Comparison of ENCODE assay signal across 9 cellular contexts in the genomic region with DNA sequence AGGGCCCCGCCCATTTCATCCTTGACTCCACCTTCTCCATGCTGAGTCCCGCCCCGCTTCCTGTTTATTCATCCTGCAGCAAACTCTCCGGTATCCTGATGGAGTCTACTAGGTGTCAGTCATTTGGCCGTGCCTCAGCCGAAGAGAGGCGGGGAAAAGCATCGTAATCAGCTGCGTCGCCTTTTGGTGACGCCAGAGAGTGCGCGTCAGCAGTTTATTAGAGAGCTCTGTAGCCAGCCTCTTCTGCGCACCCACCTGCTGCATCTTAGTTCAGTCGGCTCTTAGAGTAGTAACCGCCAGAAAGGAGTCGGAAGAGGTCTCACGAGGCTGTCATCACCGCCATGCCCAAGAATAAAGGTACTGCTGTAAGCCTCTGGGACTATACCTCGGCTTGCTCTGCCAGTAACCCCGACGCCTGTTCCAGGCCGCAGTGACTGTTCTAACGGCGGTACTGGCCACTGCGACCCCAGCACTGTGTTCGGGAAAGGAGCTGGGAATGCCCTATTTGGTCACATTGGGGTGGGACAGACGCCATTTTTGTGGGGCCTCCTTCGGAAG. TPM values are rescaled to one million over a fixed set of nuclear protein-coding genes. Genes with fewer than 3 reads are reported as not detected.
DNase-seq lines count a peak whose midpoint lies in the region; ATAC-seq, FAIRE-seq and TF ChIP-seq lines count a peak whose summit lies in the region.
"Had no signal": no experiment of that assay in that cellular context is flagged by ENCODE, and none has a peak within 500 bp of the region (broad histone marks: within the 10 kb centered on the region; RNA-seq: fewer than 3 reads in every experiment).

A gene with protein sequence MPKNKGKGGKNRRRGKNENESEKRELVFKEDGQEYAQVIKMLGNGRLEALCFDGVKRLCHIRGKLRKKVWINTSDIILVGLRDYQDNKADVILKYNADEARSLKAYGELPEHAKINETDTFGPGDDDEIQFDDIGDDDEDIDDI (plus strand): TSS at position 246 of the 558 bp plus-strand sequence. CDS start 96 bp downstream, at position 342.

- peak within 1 kb of the TSS in 1 of 2 experiments; percentile 69 for H3K4ac ChIP-seq in mesenchymal stem cell (ENCODE audit: low read depth in 1 of 2, low read length in 2 of 2)

- H3K4me2 ChIP-seq in A549 (peak within 1 kb of the TSS; percentile 77), astrocyte (ENCODE audit: low read length) (peak within 1 kb of the TSS; percentile 93), mesenchymal stem cell (ENCODE audit: low read length, poor library complexity, severe bottlenecking) (peak within 1 kb of the TSS; percentile 50)

- H3K9me3 ChIP-seq in A549: no peaks in the 10 kb centered on the region
- no peaks in the 10 kb centered on the region for H3K9me3 ChIP-seq in NT2/D1 (ENCODE audit: insufficient read depth, low read length)
- H3K9me3 ChIP-seq in astrocyte (ENCODE audit: insufficient read depth, low read depth, low read length): no peaks in the 10 kb centered on the region
- H3K9me3 ChIP-seq in mesenchymal stem cell (ENCODE audit: control insufficient read depth, low read length): no peaks in the 10 kb centered on the region
- H3K9me3 ChIP-seq in thoracic aorta: no peaks in the 10 kb centered on the region
- H3K9me3 ChIP-seq in Caco-2: no peaks in the 10 kb centered on the region

- no peaks in the 10 kb centered on the region for H3K27me3 Mint-ChIP-seq in astrocyte (ENCODE audit: low read depth, unreplicated experiment)
- H3K27me3 Mint-ChIP-seq in Caco-2 (ENCODE audit: insufficient read depth, unreplicated experiment): no peaks in the 10 kb centered on the region
- H3K27me3 Mint-ChIP-seq: brain had no signal

- H3K4me3 ChIP-seq in A549: peak within 1 kb of the TSS; percentile 69
- peak within 1 kb of the TSS; percentile 71 for H3K4me3 ChIP-seq in NT2/D1 (ENCODE audit: insufficient read length, low read depth)
- H3K4me3 ChIP-seq in astrocyte (ENCODE audit: insufficient read depth, low read depth, low read length): peak within 1 kb of the TSS; percentile 95
- peak within 1 kb of the TSS in 1 of 2 experiments; percentile 76 for H3K4me3 ChIP-seq in mesenchymal stem cell (ENCODE audit: insufficient read depth in 1 of 2, low read depth in 1 of 2, low read length in 2 of 2)
- peak within 1 kb of the TSS; percentile 82 for H3K4me3 ChIP-seq in thoracic aorta
- no peak within 1 kb of the TSS for H3K4me3 ChIP-seq in Caco-2 (ENCODE audit: low read depth, low read length)

- no peak for TF ChIP-seq EP300 in A549 (IDR thresholded peaks at IDR 0.05)

- no peak within 1 kb of the TSS for H4K91ac ChIP-seq in mesenchymal stem cell (ENCODE audit: low read length)

- DNase-seq in A549 (ENCODE audit: low read depth in 1 of 2, low spot score in 1 of 2) (peak; percentile 46 to 93), H54 (ENCODE audit: insufficient read length, low spot score) (peak; percentile 18), NT2/D1 (ENCODE audit: low read depth, low spot score) (peak; percentile 60), astrocyte (ENCODE audit: low read depth) (no peak), mesenchymal stem cell (peak; percentile 97), thoracic aorta (ENCODE audit: low spot score) (peak; percentile 76), Caco-2 (no peak), OCI-M1 (lab: John Stamatoyannopoulos, UW) (no peak)

- intact Hi-C loops in Caco-2 (cut with micrococcal nuclease; ENCODE audit: unreplicated experiment): no loop called here

- H3K4me3 Mint-ChIP-seq in astrocyte (ENCODE audit: unreplicated experiment) (peak within 1 kb of the TSS; percentile 88), Caco-2 (ENCODE audit: unreplicated experiment) (no peak within 1 kb of the TSS)

- H4K8ac ChIP-seq in mesenchymal stem cell (ENCODE audit: low read length): no peak within 1 kb of the TSS

- no peaks in the 10 kb centered on the region for H3K27me3 ChIP-seq in NT2/D1 (ENCODE audit: insufficient read depth, insufficient read length)
- H3K27me3 ChIP-seq in astrocyte (ENCODE audit: insufficient read depth, low read length): no peaks in the 10 kb centered on the region
- H3K27me3 ChIP-seq in mesenchymal stem cell (ENCODE audit: control insufficient read depth in 1 of 2, insufficient read depth in 1 of 2, low read length in 2 of 2): no peaks in the 10 kb centered on the region
- no peaks in the 10 kb centered on the region for H3K27me3 ChIP-seq in thoracic aorta (replicated peaks; ENCODE audit: insufficient read depth)
- H3K27me3 ChIP-seq in Caco-2 (replicated peaks; ENCODE audit: control insufficient read depth, insufficient read depth, low read length): no peaks in the 10 kb centered on the region

- BruUV-seq in Caco-2 (replicated peaks; lab: Mats Ljungman, UMichigan): no TSS peak

- no peak within 1 kb of the TSS for H2BK120ac ChIP-seq in mesenchymal stem cell (ENCODE audit: low read depth, low read length)

- no peak for TF ChIP-seq RAD21 in A549 (conservative IDR thresholded peaks at IDR 0.05 in 1 of 2, IDR thresholded peaks at IDR 0.05 in 1 of 2)

- 0% methylated on average over 7 of the region's 29 CpGs for WGBS in A549 (ENCODE audit: missing lambda C conversion rate)
- WGBS in mesenchymal stem cell: under 1% methylated on average over 27 of the region's 29 CpGs

- H3K36me3 ChIP-seq in NT2/D1 (ENCODE audit: insufficient read depth, insufficient read length, low read length) (peaks cover 4% of the 10 kb centered on the region), astrocyte (ENCODE audit: insufficient read depth, low read length) (no peaks in the 10 kb centered on the region), mesenchymal stem cell (ENCODE audit: control insufficient read depth in 1 of 2, insufficient read depth in 2 of 2, low read depth in 1 of 2, low read length in 2 of 2) (no peaks in the 10 kb centered on the region), thoracic aorta (no peaks in the 10 kb centered on the region), Caco-2 (ENCODE audit: control insufficient read depth, insufficient read depth, low read length) (no peaks in the 10 kb centered on the region)

- H2BK5ac ChIP-seq in mesenchymal stem cell (ENCODE audit: low read depth, low read length, poor library complexity, severe bottlenecking): no peak within 1 kb of the TSS

- H2AK5ac ChIP-seq in mesenchymal stem cell (ENCODE audit: low read length, severe bottlenecking): no peak within 1 kb of the TSS

- H2BK15ac ChIP-seq in mesenchymal stem cell (ENCODE audit: low read depth, poor library complexity, severe bottlenecking): no peak within 1 kb of the TSS

- FAIRE-seq in A549 (lab: Jason Lieb, UNC): peak; percentile 76
- FAIRE-seq in H54 (lab: Jason Lieb, UNC): no peak
- no peak for FAIRE-seq in astrocyte (lab: Jason Lieb, UNC)

- TF ChIP-seq CTCF in A549 (IDR thresholded peaks at IDR 0.05): no peak
- no peak for TF ChIP-seq CTCF in astrocyte (IDR thresholded peaks at IDR 0.05; ENCODE audit: insufficient read depth, low read depth, low read length)
- TF ChIP-seq CTCF in thoracic aorta (IDR thresholded peaks at IDR 0.05): no peak
- TF ChIP-seq CTCF in Caco-2 (IDR thresholded peaks at IDR 0.05; ENCODE audit: insufficient read depth in 1 of 2, low read depth in 1 of 2, low read length in 1 of 2, severe bottlenecking in 1 of 2, unreplicated experiment in 1 of 2): no peak

- H2BK12ac ChIP-seq in mesenchymal stem cell (ENCODE audit: low read length in 2 of 2): no peak within 1 kb of the TSS

- H3K18ac ChIP-seq in mesenchymal stem cell (ENCODE audit: low read depth in 1 of 2, low read length in 2 of 2): peak within 1 kb of the TSS; percentile 62 to 76

- ATAC-seq in A549 (peak; percentile 99 to 100), thoracic aorta (ENCODE audit: insufficient number of reproducible peaks, low FRiP score, low read depth) (peak; percentile 98)

- peak within 1 kb of the TSS; percentile 81 for H2AFZ ChIP-seq in astrocyte (ENCODE audit: low read depth, low read length)
- no peak within 1 kb of the TSS for H2AFZ ChIP-seq in mesenchymal stem cell (ENCODE audit: low read depth, low read length)

- H3K9me3 Mint-ChIP-seq in astrocyte (ENCODE audit: unreplicated experiment) (no peaks in the 10 kb centered on the region), Caco-2 (ENCODE audit: unreplicated experiment) (no peaks in the 10 kb centered on the region)
- H3K9me3 Mint-ChIP-seq: brain had no signal

- H4K20me1 ChIP-seq in astrocyte (ENCODE audit: insufficient read depth, low read length): no peaks in the 10 kb centered on the region

- H3K27ac Mint-ChIP-seq in astrocyte (ENCODE audit: unreplicated experiment) (peak within 1 kb of the TSS; percentile 97), Caco-2 (ENCODE audit: unreplicated experiment) (no peak within 1 kb of the TSS)

- peak within 1 kb of the TSS; percentile 77 for H3K9ac ChIP-seq in NT2/D1 (ENCODE audit: insufficient read length, low read depth)
- H3K9ac ChIP-seq in astrocyte (ENCODE audit: low read length): peak within 1 kb of the TSS; percentile 98
- H3K9ac ChIP-seq in mesenchymal stem cell (ENCODE audit: low read length): no peak within 1 kb of the TSS

- peaks cover 30% of the 10 kb centered on the region for H3K79me2 ChIP-seq in astrocyte (ENCODE audit: insufficient read depth, low read length)

- H3K23ac ChIP-seq in mesenchymal stem cell (ENCODE audit: low read length in 2 of 2): no peak within 1 kb of the TSS

- H3K27ac ChIP-seq in A549 (peak within 1 kb of the TSS; percentile 77 to 88), astrocyte (ENCODE audit: low read depth, low read length) (peak within 1 kb of the TSS; percentile 90), mesenchymal stem cell (ENCODE audit: low read length, poor library complexity, severe bottlenecking) (peak within 1 kb of the TSS; percentile 86), thoracic aorta (peak within 1 kb of the TSS; percentile 87 to 92)

- H3K36me3 Mint-ChIP-seq in astrocyte (ENCODE audit: low read depth, unreplicated experiment): no peaks in the 10 kb centered on the region
- no peaks in the 10 kb centered on the region for H3K36me3 Mint-ChIP-seq in Caco-2 (ENCODE audit: insufficient read depth, unreplicated experiment)
- H3K36me3 Mint-ChIP-seq: brain had no signal

- no peaks in the 10 kb centered on the region; the same call in 2 of the 3 replicates for H3K4me1 ChIP-seq in A549
- no peaks in the 10 kb centered on the region for H3K4me1 ChIP-seq in NT2/D1 (ENCODE audit: insufficient read depth, insufficient read length)
- no peaks in the 10 kb centered on the region for H3K4me1 ChIP-seq in astrocyte (ENCODE audit: insufficient read depth, low read length)
- H3K4me1 ChIP-seq in mesenchymal stem cell (ENCODE audit: control insufficient read depth, insufficient read depth, low read depth, low read length): no peaks in the 10 kb centered on the region
- peaks cover 3 to 4% of the 10 kb centered on the region in 2 donors for H3K4me1 ChIP-seq in thoracic aorta (ENCODE audit: control insufficient read depth in 1 of 2, low read depth in 2 of 2)
- H3K4me1 ChIP-seq in Caco-2: no peaks in the 10 kb centered on the region

- TF ChIP-seq POLR2A in A549 (IDR thresholded peaks at IDR 0.05; ENCODE audit: low read length): peak; percentile 49
- TF ChIP-seq POLR2A in H54 (IDR thresholded peaks at IDR 0.05; ENCODE audit: low read depth, low read length): no peak

- H3K79me1 ChIP-seq in mesenchymal stem cell (replicated peaks; ENCODE audit: low read length, poor library complexity, severe bottlenecking): peaks cover 5% of the 10 kb centered on the region

- POLR2A ChIA-PET in A549 (lab: Yijun Ruan, JAX): no interaction called here
- POLR2A ChIA-PET in Caco-2 (lab: Charles Lee): no interaction called here

- CTCF ChIA-PET in A549 (lab: Yijun Ruan, JAX): no interaction called here
- CTCF ChIA-PET in Caco-2 (lab: Charles Lee): no interaction called here

- H3K4me1 Mint-ChIP-seq in astrocyte (ENCODE audit: low read depth, unreplicated experiment): no peaks in the 10 kb centered on the region
- H3K4me1 Mint-ChIP-seq in Caco-2 (ENCODE audit: low read depth, unreplicated experiment): no peaks in the 10 kb centered on the region
- H3K4me1 Mint-ChIP-seq: brain had no signal

- peak within 1 kb of the TSS in 1 of 2 experiments; percentile 60 for H3K14ac ChIP-seq in mesenchymal stem cell (ENCODE audit: low read length in 2 of 2)

RNA-seq across cellular contexts. Expression of the gene that starts here (rescaled TPM):
- polyA plus RNA-seq in A549 (2011; rRNA removed) (27.5 and 56.0 TPM in 2 replicates), A549 (2017; fragmentation: RNase III; extraction: RNeasy Plus Mini Kit Qiagen cat#74134 plus additional on column Dnase treatment) (53.5 to 64.6 TPM (median 59.4 TPM) in 3 replicates)
- polyA plus RNA-seq in A549 (2012; cell fraction: cytosol; rRNA removed): 9.0 and 12.3 TPM in 2 replicates
- polyA plus RNA-seq in A549 (2012; cell fraction: nucleus; rRNA removed): 2.3 and 4.0 TPM in 2 replicates
- polyA minus RNA-seq in A549 (2011; rRNA and poly(A)+ RNA removed): 2.6 and 3.1 TPM in 2 replicates
- total RNA-seq in astrocyte (34.8 and 36.8 TPM in 2 replicates), thoracic aorta (10 to 100 TPM; 21.5 to 26.1 TPM), Caco-2 (2022) (not detected in 2 replicates)
- 32.9 TPM for polyA plus RNA-seq in mesenchymal stem cell (2013, experiment 1 of 2)
- 35.8 TPM for polyA plus RNA-seq in mesenchymal stem cell (2013, experiment 2 of 2)

Comparison
In these comparisons a context has a peak if more than half of its experiments do, and no peak if none do; other contexts are left out.
1. DNase-seq: peak in A549 (2 of 2), H54 (single experiment), NT2/D1 (single experiment), mesenchymal stem cell (single experiment) and thoracic aorta (single experiment); none in astrocyte (single experiment), Caco-2 (0 of 2) and OCI-M1 (single experiment).
2. Peak in every context shown above with its lines, with median percentiles within 50 percentile points of each other: H3K27ac ChIP-seq and H3K4me2 ChIP-seq.